In genomic region chr12:126952106-126953007, GRCh38 we compare ENCODE assay signal across 20 cellular contexts.
A peak's percentile ranks its signal among the peaks of the same experiment; 100 is the strongest.
DNase-seq lines count a peak whose midpoint lies in the region; TF ChIP-seq lines count a peak whose summit lies in the region.
"Had no signal": no experiment of that assay in that cellular context is flagged by ENCODE, and none has a peak within 500 bp of the region (broad histone marks: within the 10 kb centered on the region; RNA-seq: fewer than 3 reads in every experiment).

No MANE protein-coding gene starts in this region.

- H3K4me3 ChIP-seq in Jurkat, Clone E6-1 (ENCODE audit: low read length) = no peak overlapping the region
- H3K4me3 ChIP-seq in smooth muscle cell = no peak overlapping the region
- H3K4me3 ChIP-seq: PC-9, SJCRH30 had no signal

- peaks cover 5% of the 10 kb centered on the region for H3K4me1 ChIP-seq in smooth muscle cell (ENCODE audit: low read depth)
- H3K4me1 ChIP-seq: Caco-2, SJCRH30 had no signal

- H3K9me3 ChIP-seq in smooth muscle cell (replicated peaks; ENCODE audit: low read depth) = no peaks in the 10 kb centered on the region
- H3K9me3 ChIP-seq: SJCRH30 had no signal

- no peaks in the 10 kb centered on the region for H3K27me3 ChIP-seq in smooth muscle cell (ENCODE audit: low read depth)
- H3K27me3 ChIP-seq: SJCRH30 had no signal

- WGBS in smooth muscle cell (ENCODE audit: low lambda C conversion rate) = 53% methylated on average over 8 of the region's 8 CpGs

- H3K27ac ChIP-seq in smooth muscle cell (ENCODE audit: low read depth) = no peak overlapping the region
- H3K27ac ChIP-seq: PC-9, SJCRH30 had no signal

- no peak overlapping the region for H3K4me2 ChIP-seq in smooth muscle cell
- H3K4me2 ChIP-seq: PC-9 had no signal

- no peaks in the 10 kb centered on the region for H3F3A ChIP-seq in smooth muscle cell (ENCODE audit: low read depth)

- peak overlapping the region; percentile 36 for H2AFZ ChIP-seq in smooth muscle cell (ENCODE audit: low read depth)
- H2AFZ ChIP-seq: PC-9 had no signal

- H4K20me1 ChIP-seq in smooth muscle cell (ENCODE audit: low read depth) = no peaks in the 10 kb centered on the region

- DNase-seq in Jurkat, Clone E6-1 (ENCODE audit: low read depth, low spot score) = peak; percentile 41
- peak; percentile 41 for DNase-seq in astrocyte of the hippocampus (ENCODE audit: low read depth, low spot score)
- peak; percentile 23 for DNase-seq in medulla oblongata (ENCODE audit: extremely low spot score)
- DNase-seq in smooth muscle cell (lab: John Stamatoyannopoulos, UW; ENCODE audit: unreplicated experiment) = no peak
- DNase-seq in NCI-H1417 (lab: John Stamatoyannopoulos, UW) = no peak
- no peak for DNase-seq in NK-92 (lab: John Stamatoyannopoulos, UW; ENCODE audit: unreplicated experiment)
- DNase-seq in occipital lobe (lab: John Stamatoyannopoulos, UW) = no peak
- DNase-seq: Caco-2; CD4-positive, CD25-positive, alpha-beta regulatory T cell; DMS53; H9; IMR-90; MV-4-11; NCI-H1417 treated with DMSO at 0.1 percent for 48 hours; NCI-H1930; NCI-H2171; NCI-H446; NCI-H69; PC-9; SJCRH30 had no signal

- H3K36me3 ChIP-seq in smooth muscle cell (ENCODE audit: low read depth) = no peaks in the 10 kb centered on the region
- H3K36me3 ChIP-seq: SJCRH30 had no signal

- no peak overlapping the region for H3K9ac ChIP-seq in smooth muscle cell (ENCODE audit: low read depth)

- H3K79me2 ChIP-seq in smooth muscle cell (ENCODE audit: low read depth) = no peaks in the 10 kb centered on the region

- no peak for TF ChIP-seq CTCF in smooth muscle cell (IDR thresholded peaks at IDR 0.05; ENCODE audit: borderline replicate concordance, insufficient read depth, poor library complexity, severe bottlenecking)

Comparison
In these comparisons a context has a peak if more than half of its experiments do, and no peak if none do; other contexts are left out.
1. DNase-seq: peak in Jurkat, Clone E6-1 (single experiment), astrocyte of the hippocampus (single experiment) and medulla oblongata (single experiment); none in smooth muscle cell (single experiment), NCI-H1417 (0 of 3), NK-92 (single experiment) and occipital lobe (single experiment).